Comparison of ENCODE assay signal across 8 cellular contexts in the genomic region with DNA sequence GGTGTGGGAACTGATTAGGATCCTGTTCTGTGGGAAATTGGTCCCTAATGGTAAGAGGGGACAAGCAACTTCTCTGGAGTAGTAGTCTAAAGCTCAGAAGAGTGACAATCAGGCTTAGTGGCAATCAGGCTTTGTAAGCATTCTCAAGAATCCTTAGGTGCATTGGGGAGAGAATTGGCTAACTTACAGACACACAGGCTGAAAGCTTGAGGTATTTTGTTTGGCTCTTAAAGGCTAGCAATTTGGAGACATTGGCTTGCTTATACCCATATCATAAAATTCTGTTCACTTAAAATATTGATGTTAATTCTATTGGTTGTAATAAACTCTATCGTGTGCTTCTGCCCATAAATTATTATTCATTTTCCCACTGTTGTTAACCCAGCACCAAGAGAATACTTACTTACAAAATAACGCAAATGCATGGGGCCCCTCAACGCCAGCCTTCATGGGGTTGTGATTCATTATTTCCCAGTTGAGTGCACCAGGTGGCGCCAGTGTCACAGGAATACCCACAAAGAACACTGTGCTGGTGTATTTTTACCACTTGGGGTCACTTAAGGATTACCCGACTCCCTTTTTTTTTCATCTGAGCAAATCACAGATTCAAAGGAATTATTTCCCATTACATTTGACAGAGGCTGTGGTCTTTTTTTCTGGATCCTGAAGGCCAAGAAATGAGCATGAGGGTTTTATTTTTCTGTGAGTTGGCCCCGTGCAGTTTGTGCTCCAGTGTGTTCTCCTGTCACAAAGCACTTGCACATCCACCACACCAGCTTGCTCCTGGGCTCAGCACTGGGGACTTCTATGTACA. TPM values are rescaled to one million over a fixed set of nuclear protein-coding genes. Genes with fewer than 3 reads are reported as not detected.
A peak's percentile ranks its signal among the peaks of the same experiment; 100 is the strongest.
DNase-seq lines count a peak whose midpoint lies in the region; ATAC-seq, FAIRE-seq and TF ChIP-seq lines count a peak whose summit lies in the region.

No MANE protein-coding gene starts in this region.

- ATAC-seq in HG02885 (IDR thresholded peaks at IDR 0.05; ENCODE audit: poor library complexity, unreplicated experiment), result peak; percentile 92
- ATAC-seq in activated CD4-positive, alpha-beta T cell treated with anti-CD3 and anti-CD28 coated beads for 36 hours, result peak; percentile 89

- peak; percentile 78 for FAIRE-seq in GM18507 (lab: Jason Lieb, UNC)

- H3K9me3 Mint-ChIP-seq in activated CD4-positive, alpha-beta T cell treated with anti-CD3 and anti-CD28 coated beads for 36 hours (ENCODE audit: low read depth), result peaks cover 8% of the 10 kb centered on the region

- no peak overlapping the region for H3K4me3 ChIP-seq in AG09309 (ENCODE audit: control insufficient read depth, low read depth, low read length)

- H3K4me1 Mint-ChIP-seq in activated CD4-positive, alpha-beta T cell treated with anti-CD3 and anti-CD28 coated beads for 36 hours, result peaks cover 6% of the 10 kb centered on the region

- peak; percentile 13 for DNase-seq in AG09309 (ENCODE audit: low read depth)
- DNase-seq in GM18507 (ENCODE audit: extremely low spot score, insufficient read length, low read depth), result peak; percentile 14
- DNase-seq in NCI-H1694 treated with DMSO at 0.1 percent for 48 hours (lab: John Stamatoyannopoulos, UW), result peak; percentile 87
- peak; percentile 77 for DNase-seq in activated CD4-positive, alpha-beta T cell treated with anti-CD3 and anti-CD28 coated beads for 36 hours
- peak; percentile 76 for DNase-seq in ecto neural progenitor cell (ENCODE audit: low spot score)
- DNase-seq in medulla oblongata (ENCODE audit: extremely low spot score), result peak; percentile 92
- peak; percentile 9 to 29 for DNase-seq in stimulated activated CD8-positive, alpha-beta memory T cell treated with anti-CD3 and anti-CD28 coated beads, Interleukin-4, amount 100 ng/mL, for 1 hour (ENCODE audit: low read depth in 2 of 2, low spot score in 1 of 2)

- CTCF ChIA-PET in activated CD4-positive, alpha-beta T cell treated with anti-CD3 and anti-CD28 coated beads for 36 hours (lab: Charles Lee), result interaction anchor here (0.7 to 1.9 kb wide), 4 partner anchors 8 to 1197 kb away, joined by 3 to 6 read pairs (median 3); no protein-coding TSS in a partner anchor

- intact Hi-C loops in activated CD4-positive, alpha-beta T cell treated with anti-CD3 and anti-CD28 coated beads for 36 hours (cut with DNase I, micrococcal nuclease), result loop anchor here (1.0 to 5.0 kb wide), 5 partner anchors 110 to 972 kb away; a partner anchor contains a TSS

- H3K4me3 Mint-ChIP-seq in activated CD4-positive, alpha-beta T cell treated with anti-CD3 and anti-CD28 coated beads for 36 hours, result no peak overlapping the region

- peak; percentile 77 for TF ChIP-seq CTCF in AG09309 (IDR thresholded peaks at IDR 0.05; ENCODE audit: control insufficient read depth, insufficient read depth, low read depth, low read length, missing control alignments)

- POLR2A ChIA-PET in activated CD4-positive, alpha-beta T cell treated with anti-CD3 and anti-CD28 coated beads for 36 hours (lab: Charles Lee), result no interaction called here

- peaks cover 40% of the 10 kb centered on the region for H3K36me3 Mint-ChIP-seq in activated CD4-positive, alpha-beta T cell treated with anti-CD3 and anti-CD28 coated beads for 36 hours (ENCODE audit: low read depth)

- no peak overlapping the region for H3K27ac Mint-ChIP-seq in activated CD4-positive, alpha-beta T cell treated with anti-CD3 and anti-CD28 coated beads for 36 hours

- no peaks in the 10 kb centered on the region for H3K27me3 Mint-ChIP-seq in activated CD4-positive, alpha-beta T cell treated with anti-CD3 and anti-CD28 coated beads for 36 hours

RNA-seq across cellular contexts. Expression of a gene that starts 45.5 kb away (rescaled TPM):
- 10 to 100 TPM; 87.6 to 96.2 TPM for total RNA-seq in activated CD4-positive, alpha-beta T cell treated with anti-CD3 and anti-CD28 coated beads for 36 hours

Comparison
In these comparisons a context has a peak if more than half of its experiments do, and no peak if none do; other contexts are left out.
1. DNase-seq: peak in every context shown above with its lines; median percentile 92 in medulla oblongata; 87 in NCI-H1694 treated with DMSO at 0.1 percent for 48 hours; 77 in activated CD4-positive, alpha-beta T cell treated with anti-CD3 and anti-CD28 coated beads for 36 hours; 76 in ecto neural progenitor cell; 19 in stimulated activated CD8-positive, alpha-beta memory T cell treated with anti-CD3 and anti-CD28 coated beads, Interleukin-4, amount 100 ng/mL, for 1 hour; 14 in GM18507; 13 in AG09309.